12 cellular contexts compared by ENCODE assay signal in the genomic region with DNA sequence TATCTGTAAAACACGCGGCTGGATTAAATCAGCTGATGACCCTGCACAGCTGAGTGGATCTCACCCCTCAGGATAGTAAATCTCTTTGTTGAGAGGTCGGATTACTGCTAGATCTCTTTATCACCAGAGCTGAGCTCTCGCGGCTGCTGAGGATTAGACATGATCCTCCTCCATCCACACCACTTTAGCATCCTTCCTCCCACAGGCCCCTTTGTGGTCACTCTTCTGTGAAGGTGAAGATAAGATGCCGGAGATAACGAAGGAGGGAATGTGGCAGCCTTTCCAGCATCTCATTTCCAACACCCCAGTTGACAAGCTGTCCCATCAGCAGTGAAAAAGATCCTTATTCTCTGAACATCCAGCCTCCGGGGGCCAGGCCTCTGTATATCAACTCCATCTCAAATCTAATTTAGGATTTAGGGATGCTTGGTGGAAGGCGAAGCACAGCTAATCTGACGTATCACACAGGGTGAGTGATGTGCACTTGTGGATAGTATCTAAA. TPM values are rescaled to one million over a fixed set of nuclear protein-coding genes. Genes with fewer than 3 reads are reported as not detected.
DNase-seq lines count a peak whose midpoint lies in the region; FAIRE-seq and TF ChIP-seq lines count a peak whose summit lies in the region.
"Had no signal": no experiment of that assay in that cellular context is flagged by ENCODE, and none has a peak within 500 bp of the region (broad histone marks: within the 10 kb centered on the region; RNA-seq: fewer than 3 reads in every experiment).

No MANE protein-coding gene starts in this region.

- TF ChIP-seq POLR2A in Peyer's patch (IDR thresholded peaks at IDR 0.05) = no peak

- no peak overlapping the region for H3K9ac ChIP-seq in neuronal stem cell (ENCODE audit: low read depth, low read length, poor library complexity)
- H3K9ac ChIP-seq: BLaER1 treated with 17β-estradiol and CSF1 and Interleukin-3, amounts not matched to agents 10 nM and 100 nM had no signal

- WGBS in neuronal stem cell (ENCODE audit: extremely low coverage in 2 of 2, insufficient read length in 2 of 2, insufficient replicate concordance in 1 of 2), 2 donors = no CpG with 5 or more reads among the region's 10 CpGs

- H3K14ac ChIP-seq in neuronal stem cell (ENCODE audit: low read length) = no peak overlapping the region

- H3K4me2 ChIP-seq in neuronal stem cell (ENCODE audit: insufficient read depth, low read length, poor library complexity, severe bottlenecking) = no peak overlapping the region
- H3K4me2 ChIP-seq: BLaER1 treated with 17β-estradiol and CSF1 and Interleukin-3, amounts not matched to agents 10 nM and 100 nM had no signal

- no peaks in the 10 kb centered on the region for H3K27me3 ChIP-seq in neuronal stem cell (ENCODE audit: control insufficient read depth in 3 of 3, insufficient read depth in 3 of 3, low read depth in 1 of 3, low read length in 3 of 3)
- H3K27me3 ChIP-seq in Peyer's patch = no peaks in the 10 kb centered on the region
- H3K27me3 ChIP-seq: BLaER1 treated with 17β-estradiol and CSF1 and Interleukin-3, amounts not matched to agents 10 nM and 100 nM had no signal

- H4K8ac ChIP-seq in neuronal stem cell (ENCODE audit: low read depth, low read length) = no peak overlapping the region

- H2BK12ac ChIP-seq in neuronal stem cell (ENCODE audit: low read length) = no peak overlapping the region

- TF ChIP-seq CTCF in D721Med (IDR thresholded peaks at IDR 0.05; ENCODE audit: insufficient read depth, missing control alignments) = no peak
- no peak for TF ChIP-seq CTCF in GM13977 (IDR thresholded peaks at IDR 0.05; ENCODE audit: extremely low read depth, insufficient read depth, missing control alignments)
- TF ChIP-seq CTCF in Peyer's patch (IDR thresholded peaks at IDR 0.05) = peak in 1 of 6 experiments; percentile 6

- no peaks in the 10 kb centered on the region for H3K79me1 ChIP-seq in neuronal stem cell (ENCODE audit: low read depth, low read length)

- H3K36me3 ChIP-seq in neuronal stem cell (replicated peaks in 1 of 2; ENCODE audit: control insufficient read depth in 2 of 2, insufficient read depth in 2 of 2, low read length in 2 of 2) (no peaks in the 10 kb centered on the region), Peyer's patch (no peaks in the 10 kb centered on the region)
- H3K36me3 ChIP-seq: BLaER1 treated with 17β-estradiol and CSF1 and Interleukin-3, amounts not matched to agents 10 nM and 100 nM had no signal

- no peak overlapping the region for H3K4ac ChIP-seq in neuronal stem cell (ENCODE audit: low read length)

- no peak overlapping the region for H3K23ac ChIP-seq in neuronal stem cell (ENCODE audit: low read depth, low read length, poor library complexity)

- H3K4me3 ChIP-seq in neuronal stem cell (ENCODE audit: low read length in 2 of 2) = no peak overlapping the region
- H3K4me3 ChIP-seq in Peyer's patch = no peak overlapping the region
- H3K4me3 ChIP-seq: BLaER1 treated with 17β-estradiol and CSF1 and Interleukin-3, amounts not matched to agents 10 nM and 100 nM; K562 had no signal

- no peak overlapping the region for H2AFZ ChIP-seq in neuronal stem cell (ENCODE audit: low read length)

- H4K91ac ChIP-seq in neuronal stem cell (ENCODE audit: low read depth, low read length, poor library complexity) = no peak overlapping the region

- DNase-seq in D721Med (ENCODE audit: insufficient read length, low spot score) = peak; percentile 28
- DNase-seq in NCI-H82 treated with DMSO at 0.1 percent for 48 hours (lab: John Stamatoyannopoulos, UW; ENCODE audit: unreplicated experiment) = peak; percentile 91
- DNase-seq in ecto neural progenitor cell (ENCODE audit: low spot score) = peak; percentile 67
- DNase-seq in neuronal stem cell (ENCODE audit: low spot score) = peak; percentile 11
- DNase-seq in GM13977 (ENCODE audit: low spot score) = no peak
- no peak for DNase-seq in effector CD4-positive, alpha-beta T cell
- DNase-seq in NCI-H187 (lab: John Stamatoyannopoulos, UW) = no peak
- no peak for DNase-seq in Peyer's patch
- DNase-seq: NCI-H1417 treated with DMSO at 0.1 percent for 48 hours had no signal

- H3K27ac ChIP-seq in neuronal stem cell (replicated peaks; ENCODE audit: low read length) (no peak overlapping the region), Peyer's patch (no peak overlapping the region)
- H3K27ac ChIP-seq: BLaER1 treated with 17β-estradiol and CSF1 and Interleukin-3, amounts not matched to agents 10 nM and 100 nM; RWPE1 had no signal

- H3K4me1 ChIP-seq in neuronal stem cell (ENCODE audit: control insufficient read depth in 2 of 2, insufficient read depth in 1 of 2, low read depth in 1 of 2, low read length in 2 of 2) (peaks cover 0 to 2% of the 10 kb centered on the region in 2 donors), Peyer's patch (no peaks in the 10 kb centered on the region)

- H2AK5ac ChIP-seq in neuronal stem cell (ENCODE audit: low read depth, low read length) = no peak overlapping the region

- H2BK15ac ChIP-seq in neuronal stem cell (ENCODE audit: low read length) = no peak overlapping the region

- H2BK120ac ChIP-seq in neuronal stem cell (ENCODE audit: low read depth, low read length) = no peak overlapping the region

- H3K9me3 ChIP-seq in neuronal stem cell (replicated peaks in 1 of 2; ENCODE audit: control insufficient read depth in 2 of 2, insufficient read depth in 1 of 2, low read depth in 1 of 2, low read length in 2 of 2) (peaks cover 0 to 3% of the 10 kb centered on the region in 2 donors), Peyer's patch (peaks cover 0 to 3% (median 0%) of the 10 kb centered on the region in 4 donors)

- FAIRE-seq in D721Med (lab: Jason Lieb, UNC) = peak; percentile 93

- in situ Hi-C loops in GM13977 (cut with MboI; ENCODE audit: low pct_unique_long_range_greater_than_20kb, low sequenced_read_pairs, unreplicated experiment) = no loop called here

- no peak overlapping the region for H2BK5ac ChIP-seq in neuronal stem cell (ENCODE audit: low read length)

- no peak overlapping the region for H3K18ac ChIP-seq in neuronal stem cell (ENCODE audit: low read length)

RNA-seq across cellular contexts. Expression of a gene that starts 47.5 kb away (rescaled TPM):
- polyA plus RNA-seq in neuronal stem cell (2013, experiment 1 of 2) = 70.9 TPM
- 74.3 TPM for polyA plus RNA-seq in neuronal stem cell (2013, experiment 2 of 2)
- 10 to 100 TPM; 26.1 to 69.7 (median 41.9) TPM for total RNA-seq in Peyer's patch

RNA-seq across cellular contexts. Expression of a gene that starts 57.2 kb away (rescaled TPM):
- 13.0 TPM for polyA plus RNA-seq in neuronal stem cell (2013, experiment 1 of 2)
- polyA plus RNA-seq in neuronal stem cell (2013, experiment 2 of 2) = 13.1 TPM
- 10 to 100 TPM; 13.7 to 53.6 (median 24.9) TPM for total RNA-seq in Peyer's patch

Comparison
In these comparisons a context has a peak if more than half of its experiments do, and no peak if none do; other contexts are left out.
1. DNase-seq: peak in D721Med (single experiment), NCI-H82 treated with DMSO at 0.1 percent for 48 hours (single experiment), ecto neural progenitor cell (single experiment) and neuronal stem cell (single experiment); none in GM13977 (single experiment), effector CD4-positive, alpha-beta T cell (single experiment), NCI-H187 (0 of 2) and Peyer's patch (0 of 3).